In genomic region chr9:6428940-6429889, GRCh38 we compare ENCODE assay signal across 10 cellular contexts. TPM values are rescaled to one million over a fixed set of nuclear protein-coding genes. Genes with fewer than 3 reads are reported as not detected.
DNase-seq lines count a peak whose midpoint lies in the region; ATAC-seq and TF ChIP-seq lines count a peak whose summit lies in the region.
"Had no signal": no experiment of that assay in that cellular context is flagged by ENCODE, and none has a peak within 500 bp of the region (broad histone marks: within the 10 kb centered on the region; RNA-seq: fewer than 3 reads in every experiment).

No MANE protein-coding gene starts in this region.

- no peak overlapping the region for H3K27ac ChIP-seq in suprapubic skin
- no peak overlapping the region for H3K27ac ChIP-seq in adrenal gland
- H3K27ac ChIP-seq: epithelial cell of prostate, right lobe of liver had no signal

- H3K4me3 Mint-ChIP-seq in immature natural killer cell = peak overlapping the region; percentile 69 to 89 (median 78)

- H3K27me3 ChIP-seq in suprapubic skin (no peaks in the 10 kb centered on the region), adrenal gland (no peaks in the 10 kb centered on the region)
- H3K27me3 ChIP-seq: right lobe of liver had no signal

- DNase-seq in immature natural killer cell = peak; percentile 48 to 61 (median 48)
- DNase-seq in suprapubic skin (ENCODE audit: low spot score in 2 of 2) = no peak
- no peak for DNase-seq in HCEC 1CT
- no peak for DNase-seq in stimulated activated CD4-positive, alpha-beta T cell treated with anti-CD3 and anti-CD28 coated beads, Interleukin-12 subunit alpha, Interleukin-12 subunit beta, amount 100 ng/mL, for 4 hours
- no peak for DNase-seq in adrenal gland
- DNase-seq: right lobe of liver had no signal

- ATAC-seq in GM18508 (IDR thresholded peaks at IDR 0.05; ENCODE audit: insufficient read depth, unreplicated experiment) (peak; percentile 87), GM21576 (IDR thresholded peaks at IDR 0.05; ENCODE audit: unreplicated experiment) (peak; percentile 89), HG03571 (IDR thresholded peaks at IDR 0.05; ENCODE audit: unreplicated experiment) (peak; percentile 88)

- WGBS in suprapubic skin = 91% methylated on average over 11 of the region's 11 CpGs
- 78 to 91% (median 87%) methylated on average over 8 to 11 of the region's 11 CpGs for WGBS in adrenal gland, 4 donors

- intact Hi-C loops in adrenal gland (cut with DNase I) = no loop called here

- no peak for TF ChIP-seq CTCF in suprapubic skin (IDR thresholded peaks at IDR 0.05)
- TF ChIP-seq CTCF in adrenal gland (IDR thresholded peaks at IDR 0.05) = no peak

- peaks cover 16% of the 10 kb centered on the region for H3K4me1 ChIP-seq in suprapubic skin
- peaks cover 4 to 34% of the 10 kb centered on the region in 2 donors for H3K4me1 ChIP-seq in adrenal gland (replicated peaks in 1 of 2)
- H3K4me1 ChIP-seq: right lobe of liver had no signal

- H3K9me3 ChIP-seq in suprapubic skin (no peaks in the 10 kb centered on the region), adrenal gland (replicated peaks in 1 of 3) (no peaks in the 10 kb centered on the region)
- H3K9me3 ChIP-seq: right lobe of liver had no signal

- H3K4me1 Mint-ChIP-seq in immature natural killer cell = peaks cover 61 to 84% of the 10 kb centered on the region in 2 donors

- H3K9me3 Mint-ChIP-seq in immature natural killer cell = no peaks in the 10 kb centered on the region

- no peak for TF ChIP-seq EP300 in suprapubic skin (IDR thresholded peaks at IDR 0.05)

- H3K4me3 ChIP-seq in suprapubic skin (no peak overlapping the region), adrenal gland (no peak overlapping the region)
- H3K4me3 ChIP-seq: right lobe of liver had no signal

- peak overlapping the region; percentile 58 to 90 (median 87) for H3K27ac Mint-ChIP-seq in immature natural killer cell

- peaks cover 0 to 3% (median 0%) of the 10 kb centered on the region in 3 donors for H3K36me3 Mint-ChIP-seq in immature natural killer cell

- no peaks in the 10 kb centered on the region for H3K27me3 Mint-ChIP-seq in immature natural killer cell (ENCODE audit: low read depth in 3 of 3)

- H3K36me3 ChIP-seq in suprapubic skin = no peaks in the 10 kb centered on the region
- H3K36me3 ChIP-seq in adrenal gland (replicated peaks in 1 of 2) = no peaks in the 10 kb centered on the region
- H3K36me3 ChIP-seq: right lobe of liver had no signal

- TF ChIP-seq POLR2A in suprapubic skin (IDR thresholded peaks at IDR 0.05) (no peak), adrenal gland (IDR thresholded peaks at IDR 0.05) (no peak)

RNA-seq across cellular contexts. Expression of gene UHRF2, which starts 16.2 kb away (rescaled TPM):
- polyA plus RNA-seq in immature natural killer cell (10 to 100 TPM; 10.8 to 15.9 (median 11.6) TPM), adrenal gland (10 to 100 TPM; 22.5 to 27.1 (median 23.7) TPM)
- total RNA-seq in suprapubic skin (100 to 1,000 TPM in 2 of 4 donors, 10 to 100 TPM in 2; 25.5 to 120 (median 70.6) TPM), adrenal gland (10 to 100 TPM; 16.1 to 40.7 (median 29.0) TPM)

Comparison
In these comparisons a context has a peak if more than half of its experiments do, and no peak if none do; other contexts are left out.
1. DNase-seq: peak in immature natural killer cell (3 of 3); none in suprapubic skin (0 of 2), HCEC 1CT (single experiment), stimulated activated CD4-positive, alpha-beta T cell treated with anti-CD3 and anti-CD28 coated beads, Interleukin-12 subunit alpha, Interleukin-12 subunit beta, amount 100 ng/mL, for 4 hours (single experiment) and adrenal gland (0 of 7).
2. Peak in every context shown above with its lines, with median percentiles within 50 percentile points of each other: ATAC-seq.